Comparison of ENCODE assay signal across 28 cellular contexts in genomic region chr1:9759939-9760338, GRCh38.
DNase-seq lines count a peak whose midpoint lies in the region; TF ChIP-seq lines count a peak whose summit lies in the region.
"Had no signal": no experiment of that assay in that cellular context is flagged by ENCODE, and none has a peak within 500 bp of the region (broad histone marks: within the 10 kb centered on the region; RNA-seq: fewer than 3 reads in every experiment).

No MANE protein-coding gene starts in this region.

- peaks cover 19 to 40% (median 34%) of the 10 kb centered on the region in 3 experiments; a peak in 6 of 7 replicates for H3K36me3 Mint-ChIP-seq in H9 (ENCODE audit: insufficient read depth in 1 of 3, low read depth in 3 of 3)
- H3K36me3 Mint-ChIP-seq in nephron progenitor cell (ENCODE audit: low read depth): peaks cover 73% of the 10 kb centered on the region

- no peaks in the 10 kb centered on the region; the same call in 1 of the 2 replicates for H3K79me2 ChIP-seq in H9 (ENCODE audit: insufficient read depth, low read length)
- H3K79me2 ChIP-seq in OCI-LY1 (ENCODE audit: insufficient read depth, low read length): peaks cover 73% of the 10 kb centered on the region
- peaks cover 49% of the 10 kb centered on the region for H3K79me2 ChIP-seq in hepatocyte

- DNase-seq in H9 (no peak), hepatocyte (ENCODE audit: low spot score) (no peak), nephron progenitor cell (no peak), A172 (ENCODE audit: low spot score) (no peak), RPMI8226 (no peak)
- DNase-seq: ACHN; activated CD4-positive, alpha-beta memory T cell treated with anti-CD3 and anti-CD28 coated beads, Interleukin-2, amount 10 ng/mL, durations not matched to agents 7 days and 5 days; activated CD4-positive, alpha-beta T cell treated with anti-CD3 and anti-CD28 coated beads for 1 hour; activated CD8-positive, alpha-beta memory T cell treated with anti-CD3 and anti-CD28 coated beads, Interleukin-2, amount 50 U/mL, for 4 hours; activated naive CD4-positive, alpha-beta T cell; activated naive CD8-positive, alpha-beta T cell treated with anti-CD3 and anti-CD28 coated beads, Interleukin-2, amount 50 U/mL, for 24 hours; BE2C; effector CD8-positive, alpha-beta T cell; left lung; mesendoderm; NCI-H1417 treated with DMSO at 0.1 percent for 48 hours; NCI-H345; PC-9; SHP77; stimulated activated CD4-positive, alpha-beta T cell treated with anti-CD3 and anti-CD28 coated beads, Interleukin-1b, Interleukin-23, amount 100 ng/mL, for 48 hours; stimulated activated naive CD8-positive, alpha-beta T cell treated with anti-CD3 and anti-CD28 coated beads, Interleukin-15, Interleukin-2, amounts not matched to agents 100 U/mL and 50 U/mL, for 24 hours; T-helper 2 cell; testis had no signal

- TF ChIP-seq CTCF in H9 (conservative IDR thresholded peaks at IDR 0.05): no peak
- no peak for TF ChIP-seq CTCF in OCI-LY1 (IDR thresholded peaks at IDR 0.05; ENCODE audit: low read length)
- TF ChIP-seq CTCF in hepatocyte (IDR thresholded peaks at IDR 0.05; ENCODE audit: poor library complexity): no peak
- TF ChIP-seq CTCF in nephron progenitor cell (IDR thresholded peaks at IDR 0.05): no peak

- H3K23me2 ChIP-seq in H9 (ENCODE audit: insufficient read length, low read depth, low read length, poor library complexity, severe bottlenecking): peaks cover 3% of the 10 kb centered on the region

- no peak overlapping the region for H3K9ac ChIP-seq in BLaER1
- H3K9ac ChIP-seq in H9 (ENCODE audit: extremely low read depth, insufficient read length, low read length): no peak overlapping the region
- peak overlapping the region; percentile 3; the same call in 1 of the 2 replicates for H3K9ac ChIP-seq in OCI-LY1 (ENCODE audit: low read length)
- H3K9ac ChIP-seq: parathyroid adenoma had no signal

- no CpG with 5 or more reads among the region's 2 CpGs for WGBS in H9 (ENCODE audit: extremely low coverage, insufficient read length, low lambda C conversion rate)
- 97% methylated on average over 2 of the region's 2 CpGs for WGBS in hepatocyte (ENCODE audit: low lambda C conversion rate, missing lambda C conversion rate)

- H3K4me3 Mint-ChIP-seq in H9: no peak overlapping the region
- no peak overlapping the region for H3K4me3 Mint-ChIP-seq in nephron progenitor cell
- H3K4me3 Mint-ChIP-seq: activated CD4-positive, alpha-beta memory T cell treated with anti-CD3 and anti-CD28 coated beads, Interleukin-2, amount 10 ng/mL, durations not matched to agents 7 days and 5 days; activated naive CD8-positive, alpha-beta T cell treated with anti-CD3 and anti-CD28 coated beads, Interleukin-2, amount 50 U/mL, for 24 hours; neural crest cell had no signal

- no peak overlapping the region for H2AFZ ChIP-seq in H9 (ENCODE audit: low read length)
- no peak overlapping the region for H2AFZ ChIP-seq in OCI-LY1 (ENCODE audit: low read length)
- H2AFZ ChIP-seq in hepatocyte: no peak overlapping the region
- H2AFZ ChIP-seq: parathyroid adenoma, PC-9 had no signal

- no peak overlapping the region for H2BK20ac ChIP-seq in H9 (ENCODE audit: low read depth, low read length, poor library complexity, severe bottlenecking)

- H3K79me1 ChIP-seq in H9 (ENCODE audit: insufficient read depth, low read depth, low read length, poor library complexity, severe bottlenecking): peaks cover 7% of the 10 kb centered on the region

- no peak overlapping the region for H3K56ac ChIP-seq in H9 (ENCODE audit: insufficient read length, low read depth, low read length)

- H3K4me3 ChIP-seq in BLaER1 (no peak overlapping the region), OCI-LY1 (ENCODE audit: low read depth, low read length, poor library complexity, severe bottlenecking) (peak overlapping the region; percentile 17), hepatocyte (no peak overlapping the region)
- H3K4me3 ChIP-seq: coronary artery, left lung, PC-9, testis had no signal

- no peak overlapping the region for H2BK5ac ChIP-seq in H9 (ENCODE audit: insufficient read length, low read length)

- H3K36me3 ChIP-seq in BLaER1 (peaks cover 63% of the 10 kb centered on the region), OCI-LY1 (ENCODE audit: insufficient read depth, low read length) (peaks cover 76% of the 10 kb centered on the region), hepatocyte (replicated peaks; ENCODE audit: insufficient read depth, low read depth) (no peaks in the 10 kb centered on the region)
- H3K36me3 ChIP-seq: BE2C, left lung had no signal

- no peaks in the 10 kb centered on the region for H3F3A ChIP-seq in OCI-LY1 (ENCODE audit: insufficient read depth, low read length)

- no peak overlapping the region for H3T11ph ChIP-seq in H9 (ENCODE audit: low read length)

- peak overlapping the region; percentile 53; the same call in 1 of the 2 replicates for H3K14ac ChIP-seq in H9 (ENCODE audit: insufficient read depth, low read length)

- H2BK12ac ChIP-seq in H9 (ENCODE audit: insufficient read length, low read depth, low read length): no peak overlapping the region

- no peaks in the 10 kb centered on the region for H3K9me2 ChIP-seq in OCI-LY1 (ENCODE audit: low read depth, low read length)
- H3K9me2 ChIP-seq in hepatocyte (replicated peaks; ENCODE audit: insufficient read depth): no peaks in the 10 kb centered on the region

- H3K4me2 ChIP-seq in BLaER1 (0 out of 2 replicates have a peak overlapping the region, but pooled peaks have one; percentile 79), H9 (ENCODE audit: insufficient read depth, insufficient read length, low read length) (no peak overlapping the region), OCI-LY1 (ENCODE audit: low read length) (peak overlapping the region; percentile 43), hepatocyte (peak overlapping the region; percentile 13)
- H3K4me2 ChIP-seq: PC-9 had no signal

- H3K27ac ChIP-seq in BLaER1 (no peak overlapping the region), H9 (ENCODE audit: insufficient read length, low read depth, low read length) (no peak overlapping the region), OCI-LY1 (ENCODE audit: low read depth, low read length, poor library complexity, severe bottlenecking) (peak overlapping the region; percentile 68), hepatocyte (no peak overlapping the region)
- H3K27ac ChIP-seq: coronary artery, left lung, parathyroid adenoma, PC-9, testis had no signal

- peaks cover 6% of the 10 kb centered on the region in 2 experiments; a peak in 2 of 5 replicates for H3K9me3 Mint-ChIP-seq in H9
- peaks cover 12% of the 10 kb centered on the region for H3K9me3 Mint-ChIP-seq in nephron progenitor cell
- H3K9me3 Mint-ChIP-seq: activated CD4-positive, alpha-beta memory T cell treated with anti-CD3 and anti-CD28 coated beads, Interleukin-2, amount 10 ng/mL, durations not matched to agents 7 days and 5 days; activated naive CD8-positive, alpha-beta T cell treated with anti-CD3 and anti-CD28 coated beads, Interleukin-2, amount 50 U/mL, for 24 hours; neural crest cell had no signal

- peaks cover 45 to 64% of the 10 kb centered on the region in 2 experiments for H3K4me1 Mint-ChIP-seq in H9
- H3K4me1 Mint-ChIP-seq in nephron progenitor cell: peaks cover 4% of the 10 kb centered on the region

- H3K27ac Mint-ChIP-seq in H9: peak overlapping the region in 2 of 3 experiments; percentile 57 to 86; a peak in 3 of 7 replicates
- no peak overlapping the region for H3K27ac Mint-ChIP-seq in nephron progenitor cell
- H3K27ac Mint-ChIP-seq: activated CD4-positive, alpha-beta memory T cell treated with anti-CD3 and anti-CD28 coated beads, Interleukin-2, amount 10 ng/mL, durations not matched to agents 7 days and 5 days; activated naive CD8-positive, alpha-beta T cell treated with anti-CD3 and anti-CD28 coated beads, Interleukin-2, amount 50 U/mL, for 24 hours had no signal

- no peak overlapping the region for H4K5ac ChIP-seq in H9 (ENCODE audit: insufficient read length, low read depth, low read length)

- H3K23ac ChIP-seq in H9 (ENCODE audit: insufficient read length, low read depth, low read length): no peak overlapping the region

- no peak overlapping the region for H4K91ac ChIP-seq in H9 (ENCODE audit: insufficient read length, low read depth, low read length)

- H3K4me1 ChIP-seq in BLaER1: peaks cover 50% of the 10 kb centered on the region
- H3K4me1 ChIP-seq in H9 (ENCODE audit: insufficient read depth, low read length): peaks cover 8% of the 10 kb centered on the region; the same call in 1 of the 2 replicates
- H3K4me1 ChIP-seq in OCI-LY1 (ENCODE audit: insufficient read depth, low read length, severe bottlenecking): peaks cover 64% of the 10 kb centered on the region
- peaks cover 7% of the 10 kb centered on the region for H3K4me1 ChIP-seq in hepatocyte (ENCODE audit: insufficient read depth)
- H3K4me1 ChIP-seq: BE2C, parathyroid adenoma, testis had no signal

- no peak overlapping the region for H2BK15ac ChIP-seq in H9 (ENCODE audit: low read depth, low read length)

- H4K20me1 ChIP-seq in BLaER1: peaks cover 100% of the 10 kb centered on the region
- no peaks in the 10 kb centered on the region for H4K20me1 ChIP-seq in H9 (ENCODE audit: control insufficient read depth, insufficient read depth, insufficient read length)
- H4K20me1 ChIP-seq in OCI-LY1 (ENCODE audit: insufficient read depth, low read length): 0 out of 2 replicates have a peak, but pooled peaks cover 4% of the 10 kb centered on the region
- peaks cover 3% of the 10 kb centered on the region for H4K20me1 ChIP-seq in hepatocyte (ENCODE audit: insufficient read depth, poor library complexity, severe bottlenecking)

- no peaks in the 10 kb centered on the region for H3K9me3 ChIP-seq in BLaER1
- H3K9me3 ChIP-seq in H9 (ENCODE audit: control insufficient read depth, low read depth, low read length): no peaks in the 10 kb centered on the region
- H3K9me3 ChIP-seq in OCI-LY1 (ENCODE audit: low read length): no peaks in the 10 kb centered on the region
- H3K9me3 ChIP-seq in hepatocyte (ENCODE audit: low read depth): no peaks in the 10 kb centered on the region
- H3K9me3 ChIP-seq: BE2C, left lung, testis had no signal

- no peak overlapping the region for H2BK120ac ChIP-seq in H9 (ENCODE audit: low read depth, low read length, poor library complexity, severe bottlenecking)

- no peak overlapping the region for H3K18ac ChIP-seq in H9 (ENCODE audit: insufficient read length, low read depth, low read length)

- no peaks in the 10 kb centered on the region for H3K27me3 ChIP-seq in BLaER1
- H3K27me3 ChIP-seq in H9 (ENCODE audit: insufficient read depth, low read length): no peaks in the 10 kb centered on the region
- H3K27me3 ChIP-seq in OCI-LY1 (ENCODE audit: insufficient read depth, low read length): no peaks in the 10 kb centered on the region
- H3K27me3 ChIP-seq in hepatocyte: no peaks in the 10 kb centered on the region
- H3K27me3 ChIP-seq: BE2C, left lung, testis had no signal

- no peak overlapping the region for H4K8ac ChIP-seq in H9 (replicated peaks; ENCODE audit: insufficient read length, low read depth, low read length)

- H2AK5ac ChIP-seq in H9 (ENCODE audit: insufficient read length, low read length): no peak overlapping the region

- H3K27me3 Mint-ChIP-seq in H9 (ENCODE audit: low read depth) (no peaks in the 10 kb centered on the region), nephron progenitor cell (ENCODE audit: low read depth, poor library complexity) (no peaks in the 10 kb centered on the region)
- H3K27me3 Mint-ChIP-seq: activated CD4-positive, alpha-beta memory T cell treated with anti-CD3 and anti-CD28 coated beads, Interleukin-2, amount 10 ng/mL, durations not matched to agents 7 days and 5 days; activated naive CD8-positive, alpha-beta T cell treated with anti-CD3 and anti-CD28 coated beads, Interleukin-2, amount 50 U/mL, for 24 hours had no signal

- H3K4ac ChIP-seq in H9 (ENCODE audit: low read depth, low read length): no peak overlapping the region
